ENCODE assay signal across 9 cellular contexts in the genomic region with DNA sequence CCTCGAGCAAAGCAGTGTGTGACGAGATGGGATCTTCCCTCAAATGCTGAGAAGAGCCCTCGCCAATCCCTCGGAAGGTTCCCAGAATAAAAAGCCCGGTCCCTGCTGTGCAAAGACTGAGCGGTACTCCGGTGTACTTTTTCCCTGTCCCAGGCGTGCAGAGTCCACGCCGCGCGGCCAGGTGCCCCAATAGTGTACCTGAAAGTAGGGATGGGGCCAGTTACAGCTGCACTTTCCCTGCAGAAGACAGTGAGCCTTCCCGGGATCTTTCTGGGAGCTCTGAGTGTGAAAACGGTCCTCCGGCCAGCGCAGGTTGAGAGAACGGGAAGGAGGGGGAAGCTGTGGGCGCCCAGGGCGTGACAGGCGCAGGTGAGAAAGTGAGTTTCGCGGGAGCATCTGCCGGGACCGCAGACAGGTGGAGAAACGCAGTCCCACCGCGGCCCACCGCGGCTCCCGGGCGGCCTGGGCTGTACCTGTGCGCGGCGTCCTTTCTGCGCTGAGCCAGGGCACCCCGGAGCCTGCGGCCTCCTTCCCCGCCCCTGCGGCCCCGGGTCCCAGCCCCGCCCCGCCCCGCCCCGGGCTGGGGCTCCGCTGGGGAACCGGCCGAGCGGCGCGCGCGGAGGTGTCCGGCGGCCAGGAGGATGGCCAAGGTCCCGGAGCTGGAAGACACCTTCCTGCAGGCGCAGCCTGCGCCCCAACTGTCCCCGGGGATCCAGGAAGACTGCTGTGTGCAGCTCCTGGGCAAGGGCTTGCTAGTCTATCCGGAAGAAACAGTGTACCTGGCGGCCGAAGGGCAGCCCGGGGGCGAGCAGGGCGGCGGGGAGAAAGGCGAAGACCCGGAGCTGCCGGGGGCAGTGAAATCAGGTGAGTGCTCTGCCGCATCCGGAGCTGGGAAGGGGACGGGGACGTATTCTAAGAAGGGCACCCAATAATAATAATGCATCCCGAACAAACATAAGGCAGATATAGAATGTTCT. TPM values are rescaled to one million over a fixed set of nuclear protein-coding genes. Genes with fewer than 3 reads are reported as not detected.
DNase-seq lines count a peak whose midpoint lies in the region; ATAC-seq and TF ChIP-seq lines count a peak whose summit lies in the region.
"Had no signal": no experiment of that assay in that cellular context is flagged by ENCODE, and none has a peak within 500 bp of the region (broad histone marks: within the 10 kb centered on the region; RNA-seq: fewer than 3 reads in every experiment).

A gene with protein sequence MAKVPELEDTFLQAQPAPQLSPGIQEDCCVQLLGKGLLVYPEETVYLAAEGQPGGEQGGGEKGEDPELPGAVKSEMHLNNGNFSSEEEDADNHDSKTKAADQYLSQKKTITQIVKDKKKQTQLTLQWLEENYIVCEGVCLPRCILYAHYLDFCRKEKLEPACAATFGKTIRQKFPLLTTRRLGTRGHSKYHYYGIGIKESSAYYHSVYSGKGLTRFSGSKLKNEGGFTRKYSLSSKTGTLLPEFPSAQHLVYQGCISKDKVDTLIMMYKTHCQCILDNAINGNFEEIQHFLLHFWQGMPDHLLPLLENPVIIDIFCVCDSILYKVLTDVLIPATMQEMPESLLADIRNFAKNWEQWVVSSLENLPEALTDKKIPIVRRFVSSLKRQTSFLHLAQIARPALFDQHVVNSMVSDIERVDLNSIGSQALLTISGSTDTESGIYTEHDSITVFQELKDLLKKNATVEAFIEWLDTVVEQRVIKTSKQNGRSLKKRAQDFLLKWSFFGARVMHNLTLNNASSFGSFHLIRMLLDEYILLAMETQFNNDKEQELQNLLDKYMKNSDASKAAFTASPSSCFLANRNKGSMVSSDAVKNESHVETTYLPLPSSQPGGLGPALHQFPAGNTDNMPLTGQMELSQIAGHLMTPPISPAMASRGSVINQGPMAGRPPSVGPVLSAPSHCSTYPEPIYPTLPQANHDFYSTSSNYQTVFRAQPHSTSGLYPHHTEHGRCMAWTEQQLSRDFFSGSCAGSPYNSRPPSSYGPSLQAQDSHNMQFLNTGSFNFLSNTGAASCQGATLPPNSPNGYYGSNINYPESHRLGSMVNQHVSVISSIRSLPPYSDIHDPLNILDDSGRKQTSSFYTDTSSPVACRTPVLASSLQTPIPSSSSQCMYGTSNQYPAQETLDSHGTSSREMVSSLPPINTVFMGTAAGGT (plus strand): TSS at position 608 of the 977 bp plus-strand sequence. CDS start 34 bp downstream, at position 642.

- H3K9me3 Mint-ChIP-seq in activated CD4-positive, alpha-beta T cell treated with anti-CD3 and anti-CD28 coated beads, Interleukin-2, amount 10 ng/mL, durations not matched to agents 24 days and 14 days, result no peaks in the 10 kb centered on the region
- no peaks in the 10 kb centered on the region for H3K9me3 Mint-ChIP-seq in activated naive CD8-positive, alpha-beta T cell treated with anti-CD3 and anti-CD28 coated beads for 36 hours

- ATAC-seq in left colon, result peak; percentile 85
- ATAC-seq in thoracic aorta (ENCODE audit: insufficient number of reproducible peaks, low FRiP score, low read depth), result no peak
- ATAC-seq in omental fat pad (ENCODE audit: low FRiP score), result no peak

- H3K27me3 Mint-ChIP-seq in activated CD4-positive, alpha-beta T cell treated with anti-CD3 and anti-CD28 coated beads, Interleukin-2, amount 10 ng/mL, durations not matched to agents 24 days and 14 days, result peaks cover 34% of the 10 kb centered on the region
- H3K27me3 Mint-ChIP-seq in activated naive CD8-positive, alpha-beta T cell treated with anti-CD3 and anti-CD28 coated beads for 36 hours, result peaks cover 40% of the 10 kb centered on the region

- no peaks in the 10 kb centered on the region for H3K9me3 ChIP-seq in thoracic aorta

- H3K27ac Mint-ChIP-seq in activated CD4-positive, alpha-beta T cell treated with anti-CD3 and anti-CD28 coated beads, Interleukin-2, amount 10 ng/mL, durations not matched to agents 24 days and 14 days, result no peak within 1 kb of the TSS
- H3K27ac Mint-ChIP-seq in activated naive CD8-positive, alpha-beta T cell treated with anti-CD3 and anti-CD28 coated beads for 36 hours, result no peak within 1 kb of the TSS

- H3K36me3 Mint-ChIP-seq in activated CD4-positive, alpha-beta T cell treated with anti-CD3 and anti-CD28 coated beads, Interleukin-2, amount 10 ng/mL, durations not matched to agents 24 days and 14 days (ENCODE audit: low read depth), result no peaks in the 10 kb centered on the region
- H3K36me3 Mint-ChIP-seq in activated naive CD8-positive, alpha-beta T cell treated with anti-CD3 and anti-CD28 coated beads for 36 hours, result peaks cover 1% of the 10 kb centered on the region

- no peak for DNase-seq in activated CD4-positive, alpha-beta T cell treated with anti-CD3 and anti-CD28 coated beads, Interleukin-2, amount 10 ng/mL, durations not matched to agents 24 days and 14 days
- DNase-seq in activated CD4-positive, alpha-beta T cell treated with anti-CD3 and anti-CD28 coated beads for 4 hours, result no peak
- no peak for DNase-seq in activated naive CD8-positive, alpha-beta T cell treated with anti-CD3 and anti-CD28 coated beads for 36 hours
- peak in 1 of 2 donors; percentile 12 for DNase-seq in left colon
- DNase-seq in thoracic aorta (ENCODE audit: low spot score), result no peak
- no peak for DNase-seq in DMS153 treated with DMSO at 0.1 percent for 48 hours (lab: John Stamatoyannopoulos, UW; ENCODE audit: unreplicated experiment)
- DNase-seq in omental fat pad (ENCODE audit: low spot score), result no peak
- no peak for DNase-seq in central memory CD4-positive, alpha-beta T cell

- TF ChIP-seq CTCF in thoracic aorta (IDR thresholded peaks at IDR 0.05) (no peak), omental fat pad (IDR thresholded peaks at IDR 0.05) (no peak)

- no peaks in the 10 kb centered on the region for H3K4me1 ChIP-seq in thoracic aorta (ENCODE audit: control insufficient read depth in 1 of 2, low read depth in 2 of 2)
- H3K4me1 ChIP-seq: BLaER1 treated with 17β-estradiol and CSF1 and Interleukin-3, amounts not matched to agents 10 nM and 100 nM had no signal

- H3K4me3 ChIP-seq in thoracic aorta, result peak within 1 kb of the TSS; percentile 47
- H3K4me3 ChIP-seq: BLaER1 treated with 17β-estradiol and CSF1 and Interleukin-3, amounts not matched to agents 10 nM and 100 nM had no signal

- peak within 1 kb of the TSS; percentile 69 for H3K4me3 Mint-ChIP-seq in activated CD4-positive, alpha-beta T cell treated with anti-CD3 and anti-CD28 coated beads, Interleukin-2, amount 10 ng/mL, durations not matched to agents 24 days and 14 days
- H3K4me3 Mint-ChIP-seq in activated naive CD8-positive, alpha-beta T cell treated with anti-CD3 and anti-CD28 coated beads for 36 hours, result peak within 1 kb of the TSS; percentile 53

- H3K4me1 Mint-ChIP-seq in activated CD4-positive, alpha-beta T cell treated with anti-CD3 and anti-CD28 coated beads, Interleukin-2, amount 10 ng/mL, durations not matched to agents 24 days and 14 days, result peaks cover 2% of the 10 kb centered on the region
- H3K4me1 Mint-ChIP-seq in activated naive CD8-positive, alpha-beta T cell treated with anti-CD3 and anti-CD28 coated beads for 36 hours, result peaks cover 6% of the 10 kb centered on the region

- no peaks in the 10 kb centered on the region for H3K36me3 ChIP-seq in thoracic aorta
- H3K36me3 ChIP-seq: BLaER1 treated with 17β-estradiol and CSF1 and Interleukin-3, amounts not matched to agents 10 nM and 100 nM had no signal

- H3K27ac ChIP-seq in thoracic aorta, result no peak within 1 kb of the TSS
- H3K27ac ChIP-seq: BLaER1 treated with 17β-estradiol and CSF1 and Interleukin-3, amounts not matched to agents 10 nM and 100 nM had no signal

- intact Hi-C loops in activated CD4-positive, alpha-beta T cell treated with anti-CD3 and anti-CD28 coated beads, Interleukin-2, amount 10 ng/mL, durations not matched to agents 24 days and 14 days (cut with micrococcal nuclease), result loop anchor here (10.0 kb wide), 1 partner anchor 388 kb away; a partner anchor contains a TSS
- intact Hi-C loops in left colon (cut with DNase I, micrococcal nuclease), result no loop called here

- H3K27me3 ChIP-seq in thoracic aorta (replicated peaks; ENCODE audit: insufficient read depth), result no peaks in the 10 kb centered on the region
- H3K27me3 ChIP-seq: BLaER1 treated with 17β-estradiol and CSF1 and Interleukin-3, amounts not matched to agents 10 nM and 100 nM had no signal

RNA-seq across cellular contexts. Expression of the gene that starts here (rescaled TPM):
- not detected in 2 replicates for total RNA-seq in activated CD4-positive, alpha-beta T cell treated with anti-CD3 and anti-CD28 coated beads, Interleukin-2, amount 10 ng/mL, durations not matched to agents 24 days and 14 days
- not detected for total RNA-seq in activated naive CD8-positive, alpha-beta T cell treated with anti-CD3 and anti-CD28 coated beads for 36 hours
- 1 to 10 TPM; 1.3 to 1.5 TPM for total RNA-seq in left colon
- not detected for total RNA-seq in thoracic aorta
- total RNA-seq in omental fat pad, result not detected
